In genomic region chr12:111215891-111216290, GRCh38 we compare ENCODE assay signal across 5 cellular contexts.
"Had no signal": no experiment of that assay in that cellular context is flagged by ENCODE, and none has a peak within 500 bp of the region (broad histone marks: within the 10 kb centered on the region; RNA-seq: fewer than 3 reads in every experiment).

No MANE protein-coding gene starts in this region.

- H3K4me3 Mint-ChIP-seq: GM23338, H9, IgD-negative memory B cell had no signal

- ATAC-seq: GM23338, HepG2 had no signal

- H3K36me3 Mint-ChIP-seq: IgD-negative memory B cell had no signal

- DNase-seq: H9, HCEC 1CT had no signal

- H3K27ac Mint-ChIP-seq: GM23338, H9 had no signal
